1 cellular context compared by ENCODE assay signal in the genomic region with DNA sequence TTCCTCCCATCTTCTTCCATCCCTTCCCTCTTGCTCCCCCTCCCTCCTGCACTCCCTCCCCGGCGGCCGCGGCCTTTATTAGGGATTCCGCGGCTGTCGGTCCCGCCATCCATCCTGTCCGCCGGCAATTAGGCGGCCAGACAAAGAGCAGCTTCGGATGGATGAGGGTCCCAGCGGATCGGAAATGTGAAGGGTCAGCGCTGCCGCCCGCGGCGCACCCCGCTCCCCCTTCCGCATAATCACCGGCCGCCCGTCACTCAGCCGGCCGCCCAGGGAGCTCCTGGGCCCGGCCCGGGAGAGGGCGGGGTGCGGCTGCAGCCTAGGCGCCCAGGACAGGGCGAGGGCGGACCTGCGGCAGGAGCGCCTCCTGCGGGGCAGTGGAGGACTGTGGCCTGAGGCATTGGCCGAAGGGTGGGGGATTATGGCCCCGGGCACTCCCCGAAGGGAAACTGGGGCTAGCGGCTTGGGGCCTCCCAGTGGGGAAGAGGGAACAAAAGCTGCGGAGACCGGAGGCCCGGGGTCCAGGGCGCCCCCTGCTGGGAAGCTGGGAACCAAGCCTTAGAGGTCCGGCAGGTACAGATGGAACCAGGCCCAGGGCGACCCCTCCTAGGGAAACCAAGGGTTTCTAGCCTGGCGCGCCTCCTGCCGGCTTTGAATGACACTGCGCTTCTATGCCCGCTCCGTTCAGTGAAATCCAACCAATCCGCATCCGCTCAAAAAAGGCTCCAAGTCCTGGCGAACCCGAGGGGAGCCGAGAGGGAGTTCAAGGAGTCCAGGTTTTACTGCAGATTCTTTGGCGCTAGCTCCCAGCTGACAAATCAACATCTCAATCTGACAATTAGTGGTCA.
A peak's percentile ranks its signal among the peaks of the same experiment; 100 is the strongest.
TF ChIP-seq lines count a peak whose summit lies in the region.

No MANE protein-coding gene starts in this region.

TF ChIP-seq in HepG2, 621 proteins besides CTCF, POLR2A, EP300 and RAD21 (continued from another document and continues in another):
- TF ChIP-seq, protein P1, sequence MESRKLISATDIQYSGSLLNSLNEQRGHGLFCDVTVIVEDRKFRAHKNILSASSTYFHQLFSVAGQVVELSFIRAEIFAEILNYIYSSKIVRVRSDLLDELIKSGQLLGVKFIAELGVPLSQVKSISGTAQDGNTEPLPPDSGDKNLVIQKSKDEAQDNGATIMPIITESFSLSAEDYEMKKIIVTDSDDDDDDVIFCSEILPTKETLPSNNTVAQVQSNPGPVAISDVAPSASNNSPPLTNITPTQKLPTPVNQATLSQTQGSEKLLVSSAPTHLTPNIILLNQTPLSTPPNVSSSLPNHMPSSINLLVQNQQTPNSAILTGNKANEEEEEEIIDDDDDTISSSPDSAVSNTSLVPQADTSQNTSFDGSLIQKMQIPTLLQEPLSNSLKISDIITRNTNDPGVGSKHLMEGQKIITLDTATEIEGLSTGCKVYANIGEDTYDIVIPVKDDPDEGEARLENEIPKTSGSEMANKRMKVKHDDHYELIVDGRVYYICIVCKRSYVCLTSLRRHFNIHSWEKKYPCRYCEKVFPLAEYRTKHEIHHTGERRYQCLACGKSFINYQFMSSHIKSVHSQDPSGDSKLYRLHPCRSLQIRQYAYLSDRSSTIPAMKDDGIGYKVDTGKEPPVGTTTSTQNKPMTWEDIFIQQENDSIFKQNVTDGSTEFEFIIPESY (CRISPR knock-in tag; IDR thresholded peaks at IDR 0.05), result no peak
- TF ChIP-seq GFI1 (CRISPR knock-in tag; IDR thresholded peaks at IDR 0.05; ENCODE audit: borderline replicate concordance) (no peak), FOXC1 (CRISPR knock-in tag; IDR thresholded peaks at IDR 0.05; ENCODE audit: borderline replicate concordance) (no peak; the same call in 1 of the 2 replicates), BCL6 (CRISPR knock-in tag; IDR thresholded peaks at IDR 0.05) (peak; percentile 45; the same call in 1 of the 2 replicates), NBN (conservative IDR thresholded peaks at IDR 0.05) (no peak), ZNF605 (CRISPR knock-in tag; IDR thresholded peaks at IDR 0.05) (no peak), SMARCC2 (IDR thresholded peaks at IDR 0.05) (no peak), HOXA5 (CRISPR knock-in tag; IDR thresholded peaks at IDR 0.05) (no peak; the same call in 1 of the 2 replicates), ETV6 (CRISPR knock-in tag; conservative IDR thresholded peaks at IDR 0.05) (no peak; the same call in 1 of the 2 replicates), ZNF260 (CRISPR knock-in tag; IDR thresholded peaks at IDR 0.05; ENCODE audit: borderline replicate concordance, low read depth) (no peak), ZNF343 (CRISPR knock-in tag; IDR thresholded peaks at IDR 0.05) (no peak), MYC (CRISPR knock-in tag; IDR thresholded peaks at IDR 0.05; ENCODE audit: borderline replicate concordance) (no peak; the same call in 1 of the 2 replicates), ZNF430 (CRISPR knock-in tag; IDR thresholded peaks at IDR 0.05) (no peak), TOPORS (CRISPR knock-in tag; IDR thresholded peaks at IDR 0.05) (no peak), ZNF451 (CRISPR knock-in tag; IDR thresholded peaks at IDR 0.05) (no peak), ZNF616 (CRISPR knock-in tag; IDR thresholded peaks at IDR 0.05; ENCODE audit: low read depth) (no peak), XRCC5 (optimal IDR thresholded peaks at IDR 0.05; ENCODE audit: low read length) (peak; percentile 82), ZNF672 (CRISPR knock-in tag; IDR thresholded peaks at IDR 0.05) (no peak), THAP11 (CRISPR knock-in tag; IDR thresholded peaks at IDR 0.05) (0 out of 2 replicates have a peak, but pooled peaks have one; percentile 20), TEAD3 (CRISPR knock-in tag; optimal IDR thresholded peaks at IDR 0.05; ENCODE audit: borderline replicate concordance) (peak; percentile 26), ZBTB38 (CRISPR knock-in tag; IDR thresholded peaks at IDR 0.05) (no peak), POLR2AphosphoS2 (IDR thresholded peaks at IDR 0.05; ENCODE audit: low read depth, low read length) (no peak), MEIS1 (CRISPR knock-in tag; IDR thresholded peaks at IDR 0.05; ENCODE audit: borderline replicate concordance) (no peak), FOSL2 (CRISPR knock-in tag; IDR thresholded peaks at IDR 0.05) (peak; percentile 31; the same call in 1 of the 2 replicates)
- TF ChIP-seq, protein P2, sequence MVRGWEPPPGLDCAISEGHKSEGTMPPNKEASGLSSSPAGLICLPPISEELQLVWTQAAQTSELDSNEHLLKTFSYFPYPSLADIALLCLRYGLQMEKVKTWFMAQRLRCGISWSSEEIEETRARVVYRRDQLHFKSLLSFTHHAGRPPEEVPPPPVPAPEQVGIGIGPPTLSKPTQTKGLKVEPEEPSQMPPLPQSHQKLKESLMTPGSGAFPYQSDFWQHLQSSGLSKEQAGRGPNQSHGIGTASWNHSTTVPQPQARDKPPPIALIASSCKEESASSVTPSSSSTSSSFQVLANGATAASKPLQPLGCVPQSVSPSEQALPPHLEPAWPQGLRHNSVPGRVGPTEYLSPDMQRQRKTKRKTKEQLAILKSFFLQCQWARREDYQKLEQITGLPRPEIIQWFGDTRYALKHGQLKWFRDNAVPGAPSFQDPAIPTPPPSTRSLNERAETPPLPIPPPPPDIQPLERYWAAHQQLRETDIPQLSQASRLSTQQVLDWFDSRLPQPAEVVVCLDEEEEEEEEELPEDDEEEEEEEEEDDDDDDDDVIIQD (CRISPR knock-in tag; IDR thresholded peaks at IDR 0.05; ENCODE audit: low read depth), result 0 out of 2 replicates have a peak, but pooled peaks have one; percentile 29
- TF ChIP-seq, protein P3, sequence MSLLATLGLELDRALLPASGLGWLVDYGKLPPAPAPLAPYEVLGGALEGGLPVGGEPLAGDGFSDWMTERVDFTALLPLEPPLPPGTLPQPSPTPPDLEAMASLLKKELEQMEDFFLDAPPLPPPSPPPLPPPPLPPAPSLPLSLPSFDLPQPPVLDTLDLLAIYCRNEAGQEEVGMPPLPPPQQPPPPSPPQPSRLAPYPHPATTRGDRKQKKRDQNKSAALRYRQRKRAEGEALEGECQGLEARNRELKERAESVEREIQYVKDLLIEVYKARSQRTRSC (CRISPR knock-in tag; IDR thresholded peaks at IDR 0.05; ENCODE audit: low read depth), result no peak
- TF ChIP-seq, protein P4, sequence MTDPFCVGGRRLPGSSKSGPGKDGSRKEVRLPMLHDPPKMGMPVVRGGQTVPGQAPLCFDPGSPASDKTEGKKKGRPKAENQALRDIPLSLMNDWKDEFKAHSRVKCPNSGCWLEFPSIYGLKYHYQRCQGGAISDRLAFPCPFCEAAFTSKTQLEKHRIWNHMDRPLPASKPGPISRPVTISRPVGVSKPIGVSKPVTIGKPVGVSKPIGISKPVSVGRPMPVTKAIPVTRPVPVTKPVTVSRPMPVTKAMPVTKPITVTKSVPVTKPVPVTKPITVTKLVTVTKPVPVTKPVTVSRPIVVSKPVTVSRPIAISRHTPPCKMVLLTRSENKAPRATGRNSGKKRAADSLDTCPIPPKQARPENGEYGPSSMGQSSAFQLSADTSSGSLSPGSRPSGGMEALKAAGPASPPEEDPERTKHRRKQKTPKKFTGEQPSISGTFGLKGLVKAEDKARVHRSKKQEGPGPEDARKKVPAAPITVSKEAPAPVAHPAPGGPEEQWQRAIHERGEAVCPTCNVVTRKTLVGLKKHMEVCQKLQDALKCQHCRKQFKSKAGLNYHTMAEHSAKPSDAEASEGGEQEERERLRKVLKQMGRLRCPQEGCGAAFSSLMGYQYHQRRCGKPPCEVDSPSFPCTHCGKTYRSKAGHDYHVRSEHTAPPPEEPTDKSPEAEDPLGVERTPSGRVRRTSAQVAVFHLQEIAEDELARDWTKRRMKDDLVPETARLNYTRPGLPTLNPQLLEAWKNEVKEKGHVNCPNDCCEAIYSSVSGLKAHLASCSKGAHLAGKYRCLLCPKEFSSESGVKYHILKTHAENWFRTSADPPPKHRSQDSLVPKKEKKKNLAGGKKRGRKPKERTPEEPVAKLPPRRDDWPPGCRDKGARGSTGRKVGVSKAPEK (CRISPR knock-in tag; IDR thresholded peaks at IDR 0.05; ENCODE audit: borderline replicate concordance), result no peak
- TF ChIP-seq, protein P5, sequence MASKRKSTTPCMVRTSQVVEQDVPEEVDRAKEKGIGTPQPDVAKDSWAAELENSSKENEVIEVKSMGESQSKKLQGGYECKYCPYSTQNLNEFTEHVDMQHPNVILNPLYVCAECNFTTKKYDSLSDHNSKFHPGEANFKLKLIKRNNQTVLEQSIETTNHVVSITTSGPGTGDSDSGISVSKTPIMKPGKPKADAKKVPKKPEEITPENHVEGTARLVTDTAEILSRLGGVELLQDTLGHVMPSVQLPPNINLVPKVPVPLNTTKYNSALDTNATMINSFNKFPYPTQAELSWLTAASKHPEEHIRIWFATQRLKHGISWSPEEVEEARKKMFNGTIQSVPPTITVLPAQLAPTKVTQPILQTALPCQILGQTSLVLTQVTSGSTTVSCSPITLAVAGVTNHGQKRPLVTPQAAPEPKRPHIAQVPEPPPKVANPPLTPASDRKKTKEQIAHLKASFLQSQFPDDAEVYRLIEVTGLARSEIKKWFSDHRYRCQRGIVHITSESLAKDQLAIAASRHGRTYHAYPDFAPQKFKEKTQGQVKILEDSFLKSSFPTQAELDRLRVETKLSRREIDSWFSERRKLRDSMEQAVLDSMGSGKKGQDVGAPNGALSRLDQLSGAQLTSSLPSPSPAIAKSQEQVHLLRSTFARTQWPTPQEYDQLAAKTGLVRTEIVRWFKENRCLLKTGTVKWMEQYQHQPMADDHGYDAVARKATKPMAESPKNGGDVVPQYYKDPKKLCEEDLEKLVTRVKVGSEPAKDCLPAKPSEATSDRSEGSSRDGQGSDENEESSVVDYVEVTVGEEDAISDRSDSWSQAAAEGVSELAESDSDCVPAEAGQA (IDR thresholded peaks at IDR 0.05; ENCODE audit: low read depth), result no peak
- TF ChIP-seq, protein P5 (CRISPR knock-in tag; IDR thresholded peaks at IDR 0.05; ENCODE audit: borderline replicate concordance), result no peak
- TF ChIP-seq, protein P6, sequence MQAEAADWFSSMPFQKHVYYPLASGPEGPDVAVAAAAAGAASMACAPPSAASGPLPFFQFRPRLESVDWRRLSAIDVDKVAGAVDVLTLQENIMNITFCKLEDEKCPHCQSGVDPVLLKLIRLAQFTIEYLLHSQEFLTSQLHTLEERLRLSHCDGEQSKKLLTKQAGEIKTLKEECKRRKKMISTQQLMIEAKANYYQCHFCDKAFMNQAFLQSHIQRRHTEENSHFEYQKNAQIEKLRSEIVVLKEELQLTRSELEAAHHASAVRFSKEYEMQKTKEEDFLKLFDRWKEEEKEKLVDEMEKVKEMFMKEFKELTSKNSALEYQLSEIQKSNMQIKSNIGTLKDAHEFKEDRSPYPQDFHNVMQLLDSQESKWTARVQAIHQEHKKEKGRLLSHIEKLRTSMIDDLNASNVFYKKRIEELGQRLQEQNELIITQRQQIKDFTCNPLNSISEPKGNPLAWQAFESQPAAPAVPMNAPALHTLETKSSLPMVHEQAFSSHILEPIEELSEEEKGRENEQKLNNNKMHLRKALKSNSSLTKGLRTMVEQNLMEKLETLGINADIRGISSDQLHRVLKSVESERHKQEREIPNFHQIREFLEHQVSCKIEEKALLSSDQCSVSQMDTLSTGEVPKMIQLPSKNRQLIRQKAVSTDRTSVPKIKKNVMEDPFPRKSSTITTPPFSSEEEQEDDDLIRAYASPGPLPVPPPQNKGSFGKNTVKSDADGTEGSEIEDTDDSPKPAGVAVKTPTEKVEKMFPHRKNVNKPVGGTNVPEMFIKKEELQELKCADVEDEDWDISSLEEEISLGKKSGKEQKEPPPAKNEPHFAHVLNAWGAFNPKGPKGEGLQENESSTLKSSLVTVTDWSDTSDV (CRISPR knock-in tag; IDR thresholded peaks at IDR 0.05), result no peak
- TF ChIP-seq, protein P7, sequence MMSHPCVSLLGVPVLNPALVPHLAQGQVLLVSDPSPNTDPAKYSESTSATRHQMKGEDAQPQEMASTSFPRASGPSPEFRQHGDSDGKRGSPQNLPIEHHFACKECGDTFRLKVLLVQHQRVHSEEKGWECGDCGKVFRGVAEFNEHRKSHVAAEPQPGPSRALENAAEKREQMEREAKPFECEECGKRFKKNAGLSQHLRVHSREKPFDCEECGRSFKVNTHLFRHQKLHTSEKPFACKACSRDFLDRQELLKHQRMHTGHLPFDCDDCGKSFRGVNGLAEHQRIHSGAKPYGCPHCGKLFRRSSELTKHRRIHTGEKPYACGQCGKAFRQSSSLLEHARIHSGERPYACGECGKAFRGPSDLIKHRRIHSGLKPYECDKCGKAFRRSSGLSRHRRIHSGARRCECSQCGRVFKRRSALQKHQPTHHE (CRISPR knock-in tag; IDR thresholded peaks at IDR 0.05; ENCODE audit: borderline replicate concordance), result no peak; the same call in 1 of the 2 replicates
- TF ChIP-seq, protein P8, sequence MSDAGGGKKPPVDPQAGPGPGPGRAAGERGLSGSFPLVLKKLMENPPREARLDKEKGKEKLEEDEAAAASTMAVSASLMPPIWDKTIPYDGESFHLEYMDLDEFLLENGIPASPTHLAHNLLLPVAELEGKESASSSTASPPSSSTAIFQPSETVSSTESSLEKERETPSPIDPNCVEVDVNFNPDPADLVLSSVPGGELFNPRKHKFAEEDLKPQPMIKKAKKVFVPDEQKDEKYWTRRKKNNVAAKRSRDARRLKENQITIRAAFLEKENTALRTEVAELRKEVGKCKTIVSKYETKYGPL (CRISPR knock-in tag; IDR thresholded peaks at IDR 0.05), result no peak
- TF ChIP-seq, protein P9, sequence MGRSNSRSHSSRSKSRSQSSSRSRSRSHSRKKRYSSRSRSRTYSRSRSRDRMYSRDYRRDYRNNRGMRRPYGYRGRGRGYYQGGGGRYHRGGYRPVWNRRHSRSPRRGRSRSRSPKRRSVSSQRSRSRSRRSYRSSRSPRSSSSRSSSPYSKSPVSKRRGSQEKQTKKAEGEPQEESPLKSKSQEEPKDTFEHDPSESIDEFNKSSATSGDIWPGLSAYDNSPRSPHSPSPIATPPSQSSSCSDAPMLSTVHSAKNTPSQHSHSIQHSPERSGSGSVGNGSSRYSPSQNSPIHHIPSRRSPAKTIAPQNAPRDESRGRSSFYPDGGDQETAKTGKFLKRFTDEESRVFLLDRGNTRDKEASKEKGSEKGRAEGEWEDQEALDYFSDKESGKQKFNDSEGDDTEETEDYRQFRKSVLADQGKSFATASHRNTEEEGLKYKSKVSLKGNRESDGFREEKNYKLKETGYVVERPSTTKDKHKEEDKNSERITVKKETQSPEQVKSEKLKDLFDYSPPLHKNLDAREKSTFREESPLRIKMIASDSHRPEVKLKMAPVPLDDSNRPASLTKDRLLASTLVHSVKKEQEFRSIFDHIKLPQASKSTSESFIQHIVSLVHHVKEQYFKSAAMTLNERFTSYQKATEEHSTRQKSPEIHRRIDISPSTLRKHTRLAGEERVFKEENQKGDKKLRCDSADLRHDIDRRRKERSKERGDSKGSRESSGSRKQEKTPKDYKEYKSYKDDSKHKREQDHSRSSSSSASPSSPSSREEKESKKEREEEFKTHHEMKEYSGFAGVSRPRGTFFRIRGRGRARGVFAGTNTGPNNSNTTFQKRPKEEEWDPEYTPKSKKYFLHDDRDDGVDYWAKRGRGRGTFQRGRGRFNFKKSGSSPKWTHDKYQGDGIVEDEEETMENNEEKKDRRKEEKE (IDR thresholded peaks at IDR 0.05), result no peak
